12 cellular contexts compared by ENCODE assay signal in genomic region chr14:59200214-59200613, GRCh38.
"Had no signal": no experiment of that assay in that cellular context is flagged by ENCODE, and none has a peak within 500 bp of the region (broad histone marks: within the 10 kb centered on the region; RNA-seq: fewer than 3 reads in every experiment).

No MANE protein-coding gene starts in this region.

- H3K4me1 ChIP-seq: SJSA1 had no signal

- H3K4me3 ChIP-seq: pancreas, SJSA1, skin epidermis had no signal

- H3K27ac ChIP-seq: pancreas, SJSA1, skin epidermis, WERI-Rb-1 had no signal

- ATAC-seq: activated CD4-positive, alpha-beta T cell treated with anti-CD3 and anti-CD28 coated beads for 36 hours; activated CD8-positive, alpha-beta T cell treated with anti-CD3 and anti-CD28 coated beads for 36 hours; effector memory CD8-positive, alpha-beta T cell; left colon; pancreas; stimulated activated effector memory CD8-positive, alpha-beta T cell treated with anti-CD3 and anti-CD28 coated beads, Interleukin-12 subunit alpha, Interleukin-12 subunit beta, amount 100 ng/mL, for 72 hours had no signal

- DNase-seq: activated CD4-positive, alpha-beta T cell treated with anti-CD3 and anti-CD28 coated beads for 36 hours; activated CD8-positive, alpha-beta memory T cell treated with anti-CD3 and anti-CD28 coated beads, Interleukin-2, amount 50 U/mL, for 4 hours; activated CD8-positive, alpha-beta T cell treated with anti-CD3 and anti-CD28 coated beads for 36 hours; activated naive CD4-positive, alpha-beta T cell treated with anti-CD3 and anti-CD28 coated beads for 36 hours; effector memory CD8-positive, alpha-beta T cell; left colon; pancreas; substantia nigra; WERI-Rb-1 had no signal

- H3K9me3 ChIP-seq: pancreas, SJSA1 had no signal

- H3K36me3 ChIP-seq: pancreas, SJSA1 had no signal

- H3K27me3 ChIP-seq: pancreas, SJSA1 had no signal
